ENCODE assay signal across 10 cellular contexts in genomic region chr6:46772754-46773153, GRCh38.
DNase-seq lines count a peak whose midpoint lies in the region; ATAC-seq and TF ChIP-seq lines count a peak whose summit lies in the region.
"Had no signal": no experiment of that assay in that cellular context is flagged by ENCODE, and none has a peak within 500 bp of the region (broad histone marks: within the 10 kb centered on the region; RNA-seq: fewer than 3 reads in every experiment).

No MANE protein-coding gene starts in this region.

- no peak overlapping the region for H3K4me2 ChIP-seq in parathyroid adenoma (ENCODE audit: low read length)

- no peaks in the 10 kb centered on the region for H3K79me2 ChIP-seq in parathyroid adenoma

- ATAC-seq in GM18868 (IDR thresholded peaks at IDR 0.05; ENCODE audit: unreplicated experiment) = peak; percentile 77
- peak; percentile 86 for ATAC-seq in HG03103 (IDR thresholded peaks at IDR 0.05; ENCODE audit: low read depth, unreplicated experiment)
- ATAC-seq in GM21360 (IDR thresholded peaks at IDR 0.05; ENCODE audit: unreplicated experiment) = no peak

- no peak overlapping the region for H3K9ac ChIP-seq in parathyroid adenoma

- in situ Hi-C loops in brain microvascular endothelial cell (cut with HindIII; ENCODE audit: low pct_ligation_motif_present, low sequenced_read_pairs) (no loop called here), ACHN (cut with HindIII; ENCODE audit: low pct_ligation_motif_present, low pct_unique_long_range_greater_than_20kb, low sequenced_read_pairs) (no loop called here)

- TF ChIP-seq CTCF in parathyroid adenoma (IDR thresholded peaks at IDR 0.05) = no peak
- TF ChIP-seq CTCF in brain microvascular endothelial cell (IDR thresholded peaks at IDR 0.05; ENCODE audit: low read depth, low read length, missing control alignments) = no peak

- no peaks in the 10 kb centered on the region for H3K27me3 ChIP-seq in parathyroid adenoma (ENCODE audit: control insufficient read depth, insufficient read depth, low read length)
- H3K27me3 ChIP-seq in brain microvascular endothelial cell (replicated peaks) = no peaks in the 10 kb centered on the region

- H3K9me3 ChIP-seq in parathyroid adenoma (ENCODE audit: control insufficient read depth, low read length) = no peaks in the 10 kb centered on the region

- peak overlapping the region; percentile 44 for H3K27ac ChIP-seq in parathyroid adenoma
- H3K27ac ChIP-seq in brain microvascular endothelial cell = no peak overlapping the region

- DNase-seq in cerebellar cortex (ENCODE audit: low spot score) (peak; percentile 3), brain microvascular endothelial cell (no peak), ACHN (no peak)
- DNase-seq in activated CD4-positive, alpha-beta T cell treated with anti-CD3 and anti-CD28 coated beads, Interleukin-2, amount 50 U/mL, for 4 hours = no peak
- DNase-seq: activated CD4-positive, alpha-beta memory T cell treated with anti-CD3 and anti-CD28 coated beads for 36 hours; NCI-H1436 treated with DMSO at 0.1 percent for 48 hours had no signal

- H3K36me3 ChIP-seq in parathyroid adenoma (ENCODE audit: control insufficient read depth, insufficient read depth, low read length) (no peaks in the 10 kb centered on the region), brain microvascular endothelial cell (replicated peaks) (no peaks in the 10 kb centered on the region)

- H2AFZ ChIP-seq in parathyroid adenoma = peak overlapping the region; percentile 43

- no peaks in the 10 kb centered on the region for H3K4me1 ChIP-seq in parathyroid adenoma

- H3K4me3 ChIP-seq in parathyroid adenoma (ENCODE audit: low read depth, low read length) = no peak overlapping the region
- H3K4me3 ChIP-seq in brain microvascular endothelial cell (ENCODE audit: low read depth, low read length) = no peak overlapping the region
